ENCODE assay signal across 32 cellular contexts in the genomic region with DNA sequence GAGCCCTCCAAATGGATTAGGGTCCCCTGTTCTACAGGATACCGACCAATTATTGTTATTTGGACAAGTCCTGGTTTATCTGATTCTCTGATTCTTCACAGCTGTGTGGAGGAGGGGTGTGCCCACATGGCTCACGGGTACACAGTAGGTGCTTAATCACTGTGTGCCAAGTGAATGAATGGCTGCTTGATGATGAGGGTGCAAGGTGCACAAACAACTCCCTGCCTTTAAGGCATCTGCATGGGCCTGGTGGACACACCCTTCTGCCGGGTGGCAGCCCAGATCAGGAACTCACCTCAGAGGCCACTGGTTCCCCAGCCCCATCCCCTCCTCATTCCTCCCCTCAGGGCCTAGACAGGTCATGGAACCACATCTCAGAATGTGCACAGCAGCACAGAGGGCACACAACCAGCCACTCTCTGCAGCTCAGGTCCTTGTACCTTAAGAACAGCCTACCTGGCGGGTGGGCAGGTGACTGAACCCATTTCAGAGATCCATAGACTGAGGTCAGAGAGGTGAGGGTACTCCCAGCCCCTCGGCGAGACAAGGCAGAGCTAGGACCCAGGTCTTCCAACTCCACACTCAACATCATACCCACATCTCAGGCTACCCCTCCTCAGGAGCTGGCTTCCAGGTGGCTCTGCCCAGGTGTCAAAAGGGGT. TPM values are rescaled to one million over a fixed set of nuclear protein-coding genes. Genes with fewer than 3 reads are reported as not detected.
"Had no signal": no experiment of that assay in that cellular context is flagged by ENCODE, and none has a peak within 500 bp of the region (broad histone marks: within the 10 kb centered on the region; RNA-seq: fewer than 3 reads in every experiment).

No MANE protein-coding gene starts in this region.

- ATAC-seq: foreskin keratinocyte; heart left ventricle; naive thymus-derived CD4-positive, alpha-beta T cell; sciatic nerve; stimulated activated memory B cell treated with anti-CD40 and anti-IgM and Interleukin-4, amounts not matched to agents 10 μg/mL and 1 μg/mL and 100 μg/mL, for 72 hours had no signal

- H3K4me3 Mint-ChIP-seq: activated naive CD8-positive, alpha-beta T cell; brain; dendritic cell treated with granulocyte-macrophage colony-stimulating factor and Interleukin-4, amounts not matched to agents 40 ng/mL and 50 ng/mL, for 4 days; endodermal cell; immature natural killer cell; mesothelial cell of epicardium; naive thymus-derived CD4-positive, alpha-beta T cell; neural crest cell; stimulated activated memory B cell treated with anti-CD40 and anti-IgM and Interleukin-4, amounts not matched to agents 10 μg/mL and 1 μg/mL and 100 μg/mL, for 72 hours had no signal

- H3K9me3 Mint-ChIP-seq: dendritic cell treated with granulocyte-macrophage colony-stimulating factor and Interleukin-4, amounts not matched to agents 40 ng/mL and 50 ng/mL, for 4 days; endodermal cell; immature natural killer cell; mesothelial cell of epicardium; naive thymus-derived CD4-positive, alpha-beta T cell; neural crest cell; stimulated activated memory B cell treated with anti-CD40 and anti-IgM and Interleukin-4, amounts not matched to agents 10 μg/mL and 1 μg/mL and 100 μg/mL, for 72 hours had no signal

- H3K9me3 ChIP-seq: adrenal gland, ascending aorta, esophagus muscularis mucosa, heart left ventricle, left ventricle myocardium inferior, stomach, thyroid gland, upper lobe of left lung had no signal

- H3K36me3 Mint-ChIP-seq: activated naive CD8-positive, alpha-beta T cell; brain; immature natural killer cell; mesothelial cell of epicardium; naive thymus-derived CD4-positive, alpha-beta T cell; stimulated activated memory B cell treated with anti-CD40 and anti-IgM and Interleukin-4, amounts not matched to agents 10 μg/mL and 1 μg/mL and 100 μg/mL, for 72 hours had no signal

- H3K27me3 Mint-ChIP-seq: activated naive CD8-positive, alpha-beta T cell; brain had no signal

- H3K27ac Mint-ChIP-seq: activated naive CD8-positive, alpha-beta T cell; brain; dendritic cell treated with granulocyte-macrophage colony-stimulating factor and Interleukin-4, amounts not matched to agents 40 ng/mL and 50 ng/mL, for 4 days; endodermal cell; immature natural killer cell; mesothelial cell of epicardium; naive thymus-derived CD4-positive, alpha-beta T cell; stimulated activated memory B cell treated with anti-CD40 and anti-IgM and Interleukin-4, amounts not matched to agents 10 μg/mL and 1 μg/mL and 100 μg/mL, for 72 hours had no signal

- H3K36me3 ChIP-seq: adrenal gland, ascending aorta, esophagus muscularis mucosa, heart left ventricle, left ventricle myocardium inferior, stomach, thyroid gland, upper lobe of left lung had no signal

- H3K4me1 Mint-ChIP-seq: immature natural killer cell; naive thymus-derived CD4-positive, alpha-beta T cell had no signal

- DNase-seq: activated CD4-positive, alpha-beta T cell treated with anti-CD3 and anti-CD28 coated beads for 4 hours; activated CD4-positive, alpha-beta T cell treated with anti-CD3 and anti-CD28 coated beads, Interleukin-2, amount 50 U/mL, for 4 hours; activated CD4-positive, CD25-positive, alpha-beta regulatory T cell; activated CD8-positive, alpha-beta memory T cell treated with anti-CD3 and anti-CD28 coated beads for 24 hours; activated effector memory CD4-positive, alpha-beta T cell treated with Interleukin-2 at 50 U/mL for 16 hours; activated naive CD4-positive, alpha-beta T cell treated with Interleukin-2 at 50 U/mL for 16 hours; adrenal gland; endodermal cell; foreskin keratinocyte; heart left ventricle; hypothalamus; immature natural killer cell; left ventricle myocardium inferior; naive thymus-derived CD4-positive, alpha-beta T cell; occipital lobe; stimulated activated CD4-positive, alpha-beta T cell treated with anti-CD3 and anti-CD28 coated beads, Interleukin-1b, Interleukin-23, amount 100 ng/mL, for 48 hours; stimulated activated CD4-positive, alpha-beta T cell treated with anti-CD3 and anti-CD28 coated beads, Interleukin-4, amount 100 ng/mL, for 4 hours; stimulated activated CD8-positive, alpha-beta memory T cell treated with anti-CD3 and anti-CD28 coated beads, Interleukin-4, amount 100 ng/mL, for 48 hours; stomach; thyroid gland; upper lobe of left lung had no signal

- H3K4me1 ChIP-seq: adrenal gland, ascending aorta, foreskin keratinocyte, heart left ventricle, left ventricle myocardium inferior had no signal

- H3K27ac ChIP-seq: adrenal gland, ascending aorta, esophagus muscularis mucosa, foreskin keratinocyte, heart left ventricle, left ventricle myocardium inferior, skin epidermis, stomach, thyroid gland, upper lobe of left lung had no signal

- H3K4me3 ChIP-seq: adrenal gland, ascending aorta, esophagus muscularis mucosa, heart left ventricle, left ventricle myocardium inferior, skin epidermis, stomach, thyroid gland, upper lobe of left lung had no signal

- H3K27me3 ChIP-seq: ascending aorta, foreskin keratinocyte, stomach, thyroid gland, upper lobe of left lung had no signal

RNA-seq across cellular contexts. Expression of a gene that starts 50.3 kb away (rescaled TPM):
- total RNA-seq: T-helper 1 cell treated with Interleukin-12 subunit alpha and Interleukin-12 subunit beta and Interleukin-4 antibody, amounts not matched to agents 30 ng/mL and 1 ng/mL, for 36 hours had no signal
- polyA plus RNA-seq: immature natural killer cell; naive thymus-derived CD4-positive, alpha-beta T cell had no signal
